19 cellular contexts compared by ENCODE assay signal in genomic region chr4:101954975-101955678, GRCh38.
DNase-seq lines count a peak whose midpoint lies in the region; FAIRE-seq and TF ChIP-seq lines count a peak whose summit lies in the region.
"Had no signal": no experiment of that assay in that cellular context is flagged by ENCODE, and none has a peak within 500 bp of the region (broad histone marks: within the 10 kb centered on the region; RNA-seq: fewer than 3 reads in every experiment).

No MANE protein-coding gene starts in this region.

- H2AFZ ChIP-seq in GM23248 = no peak overlapping the region

- POLR2A ChIA-PET in MCF 10A (lab: Yijun Ruan, JAX) (no interaction called here), A673 (lab: Charles Lee; ENCODE audit: low non-redundant PET) (no interaction called here)

- intact Hi-C loops in MCF 10A (cut with micrococcal nuclease) (no loop called here), breast epithelium (cut with DNase I; ENCODE audit: low total_unique reads) (no loop called here), A673 (cut with micrococcal nuclease; ENCODE audit: unreplicated experiment) (no loop called here)
- intact Hi-C loops in activated T-helper 1 cell treated with anti-CD3 and anti-CD28 coated beads, Interleukin-12 subunit alpha, Interleukin-12 subunit beta, Interleukin-2, Interleukin-4 antibody, amounts not matched to agents 30 ng/mL and 10 ng/mL and 1 ng/mL, durations not matched to agents 14 hours and 24 hours and 36 hours (cut with micrococcal nuclease) = no loop called here

- no peak for TF ChIP-seq CTCF in MCF 10A (IDR thresholded peaks at IDR 0.05; ENCODE audit: unreplicated experiment)
- TF ChIP-seq CTCF in breast epithelium (IDR thresholded peaks at IDR 0.05) = no peak
- no peak for TF ChIP-seq CTCF in A673 (conservative IDR thresholded peaks at IDR 0.05; ENCODE audit: low read depth, low read length)

- DNase-seq in MCF 10A (ENCODE audit: unreplicated experiment) = no peak
- no peak for DNase-seq in breast epithelium (ENCODE audit: low spot score in 2 of 2)
- peak; percentile 62 for DNase-seq in NCI-H69 (lab: John Stamatoyannopoulos, UW)
- no peak for DNase-seq in activated T-helper 1 cell treated with anti-CD3 and anti-CD28 coated beads, Interleukin-12 subunit alpha, Interleukin-12 subunit beta, Interleukin-2, Interleukin-4 antibody, amounts not matched to agents 30 ng/mL and 10 ng/mL and 1 ng/mL, durations not matched to agents 14 hours and 24 hours and 36 hours (ENCODE audit: low spot score)
- DNase-seq in superior temporal gyrus (ENCODE audit: extremely low spot score) = no peak
- DNase-seq in GM23248 = no peak
- no peak for DNase-seq in A673 (ENCODE audit: low spot score)
- DNase-seq: activated CD4-positive, alpha-beta T cell treated with anti-CD3 and anti-CD28 coated beads, Interleukin-2, amount 50 U/mL, for 4 hours; activated effector memory CD4-positive, alpha-beta T cell treated with Interleukin-2 at 50 U/mL for 16 hours; glutamatergic neuron; HCEC 1CT; left ventricle myocardium superior; NCI-H1930; occipital lobe; T-helper 17 cell; upper lobe of left lung had no signal

- no peaks in the 10 kb centered on the region for H3K79me2 ChIP-seq in GM23248 (ENCODE audit: insufficient read depth)

- WGBS in GM23248 (ENCODE audit: low coverage in 1 of 2, low lambda C conversion rate in 2 of 2, missing lambda C conversion rate in 2 of 2), 2 experiments = 94 to 95% methylated on average over 4 of the region's 4 CpGs

- no peaks in the 10 kb centered on the region for H3K36me3 Mint-ChIP-seq in MCF 10A (ENCODE audit: insufficient read depth, unreplicated experiment)
- no peaks in the 10 kb centered on the region for H3K36me3 Mint-ChIP-seq in activated T-helper 1 cell treated with anti-CD3 and anti-CD28 coated beads, Interleukin-12 subunit alpha, Interleukin-12 subunit beta, Interleukin-2, Interleukin-4 antibody, amounts not matched to agents 30 ng/mL and 10 ng/mL and 1 ng/mL, durations not matched to agents 14 hours and 24 hours and 36 hours (ENCODE audit: low read depth)

- in situ Hi-C loops in GM23248 (cut with MboI) = no loop called here

- no peaks in the 10 kb centered on the region for H4K20me1 ChIP-seq in GM23248 (ENCODE audit: insufficient read depth)

- H3K4me2 ChIP-seq in GM23248 (ENCODE audit: unreplicated experiment) = no peak overlapping the region

- H3K4me3 ChIP-seq in breast epithelium (no peak overlapping the region), GM23248 (no peak overlapping the region), A673 (ENCODE audit: low read depth, low read length, poor library complexity, severe bottlenecking) (no peak overlapping the region)
- H3K4me3 ChIP-seq: upper lobe of left lung had no signal

- no peaks in the 10 kb centered on the region for H3K4me1 ChIP-seq in breast epithelium
- peaks cover 16% of the 10 kb centered on the region for H3K4me1 ChIP-seq in GM23248 (ENCODE audit: insufficient read depth)
- H3K4me1 ChIP-seq in A673 (ENCODE audit: insufficient read depth, low read length, poor library complexity, severe bottlenecking) = no peaks in the 10 kb centered on the region
- H3K4me1 ChIP-seq: upper lobe of left lung had no signal

- H3K27ac Mint-ChIP-seq in MCF 10A (ENCODE audit: low read depth, unreplicated experiment) = peak overlapping the region; percentile 53
- H3K27ac Mint-ChIP-seq in activated T-helper 1 cell treated with anti-CD3 and anti-CD28 coated beads, Interleukin-12 subunit alpha, Interleukin-12 subunit beta, Interleukin-2, Interleukin-4 antibody, amounts not matched to agents 30 ng/mL and 10 ng/mL and 1 ng/mL, durations not matched to agents 14 hours and 24 hours and 36 hours = no peak overlapping the region
- H3K27ac Mint-ChIP-seq: T-helper 17 cell had no signal

- BruUV-seq in MCF 10A (replicated peaks; lab: Mats Ljungman, UMichigan) (no TSS peak), A673 (replicated peaks; lab: Mats Ljungman, UMichigan) (no TSS peak)

- H3K9me3 ChIP-seq in breast epithelium = no peaks in the 10 kb centered on the region
- no peaks in the 10 kb centered on the region for H3K9me3 ChIP-seq in GM23248 (ENCODE audit: low read depth)
- no peaks in the 10 kb centered on the region for H3K9me3 ChIP-seq in A673 (ENCODE audit: low read depth, low read length, poor library complexity, severe bottlenecking)
- H3K9me3 ChIP-seq: upper lobe of left lung had no signal

- peaks cover 28% of the 10 kb centered on the region for H3K4me1 Mint-ChIP-seq in MCF 10A (ENCODE audit: insufficient read depth, unreplicated experiment)
- no peaks in the 10 kb centered on the region for H3K4me1 Mint-ChIP-seq in activated T-helper 1 cell treated with anti-CD3 and anti-CD28 coated beads, Interleukin-12 subunit alpha, Interleukin-12 subunit beta, Interleukin-2, Interleukin-4 antibody, amounts not matched to agents 30 ng/mL and 10 ng/mL and 1 ng/mL, durations not matched to agents 14 hours and 24 hours and 36 hours (ENCODE audit: low read depth)
- H3K4me1 Mint-ChIP-seq: T-helper 17 cell had no signal

- no peak overlapping the region for H3K4me3 Mint-ChIP-seq in MCF 10A (ENCODE audit: unreplicated experiment)
- no peak overlapping the region for H3K4me3 Mint-ChIP-seq in activated T-helper 1 cell treated with anti-CD3 and anti-CD28 coated beads, Interleukin-12 subunit alpha, Interleukin-12 subunit beta, Interleukin-2, Interleukin-4 antibody, amounts not matched to agents 30 ng/mL and 10 ng/mL and 1 ng/mL, durations not matched to agents 14 hours and 24 hours and 36 hours
- H3K4me3 Mint-ChIP-seq: T-helper 17 cell had no signal

- H3K27ac ChIP-seq in breast epithelium (no peak overlapping the region), GM23248 (no peak overlapping the region), A673 (ENCODE audit: low read depth, low read length, poor library complexity, severe bottlenecking) (no peak overlapping the region)
- H3K27ac ChIP-seq: upper lobe of left lung had no signal

- no peak overlapping the region for H3K9ac ChIP-seq in GM23248

- TF ChIP-seq POLR2A in breast epithelium (IDR thresholded peaks at IDR 0.05) = no peak

- H3K9me3 Mint-ChIP-seq in MCF 10A (ENCODE audit: unreplicated experiment) = no peaks in the 10 kb centered on the region
- no peaks in the 10 kb centered on the region for H3K9me3 Mint-ChIP-seq in activated T-helper 1 cell treated with anti-CD3 and anti-CD28 coated beads, Interleukin-12 subunit alpha, Interleukin-12 subunit beta, Interleukin-2, Interleukin-4 antibody, amounts not matched to agents 30 ng/mL and 10 ng/mL and 1 ng/mL, durations not matched to agents 14 hours and 24 hours and 36 hours

- no peaks in the 10 kb centered on the region for H3K27me3 Mint-ChIP-seq in MCF 10A (ENCODE audit: insufficient read depth, unreplicated experiment)
- H3K27me3 Mint-ChIP-seq in activated T-helper 1 cell treated with anti-CD3 and anti-CD28 coated beads, Interleukin-12 subunit alpha, Interleukin-12 subunit beta, Interleukin-2, Interleukin-4 antibody, amounts not matched to agents 30 ng/mL and 10 ng/mL and 1 ng/mL, durations not matched to agents 14 hours and 24 hours and 36 hours (ENCODE audit: insufficient read depth) = peaks cover 6% of the 10 kb centered on the region

- H3K27me3 ChIP-seq in breast epithelium = no peaks in the 10 kb centered on the region
- H3K27me3 ChIP-seq in GM23248 (replicated peaks; ENCODE audit: insufficient read depth) = no peaks in the 10 kb centered on the region
- no peaks in the 10 kb centered on the region for H3K27me3 ChIP-seq in A673 (replicated peaks; ENCODE audit: insufficient read depth, low read depth, low read length, poor library complexity)
- H3K27me3 ChIP-seq: upper lobe of left lung had no signal

- H3K36me3 ChIP-seq in breast epithelium (no peaks in the 10 kb centered on the region), GM23248 (ENCODE audit: low read depth) (no peaks in the 10 kb centered on the region), A673 (ENCODE audit: insufficient read depth, low read length, poor library complexity, severe bottlenecking) (no peaks in the 10 kb centered on the region)
- H3K36me3 ChIP-seq: upper lobe of left lung had no signal

- CTCF ChIA-PET in MCF 10A (lab: Yijun Ruan, JAX) = no interaction called here
- CTCF ChIA-PET in A673 (lab: Charles Lee) = no interaction called here

- 0 out of 2 replicates have a peak, but pooled peaks cover 11% of the 10 kb centered on the region for H3F3A ChIP-seq in GM23248 (ENCODE audit: insufficient read depth)

- H3K9me2 ChIP-seq in GM23248 (ENCODE audit: insufficient read depth) = no peaks in the 10 kb centered on the region

- peak; percentile 99 for FAIRE-seq in islet of Langerhans (lab: Jason Lieb, UNC)
- FAIRE-seq: bronchial epithelial cell, endothelial cell of umbilical vein had no signal
